Comparison of ENCODE assay signal across 9 cellular contexts in genomic region chr15:25416693-25417092, GRCh38. TPM values are rescaled to one million over a fixed set of nuclear protein-coding genes. Genes with fewer than 3 reads are reported as not detected.
A peak's percentile ranks its signal among the peaks of the same experiment; 100 is the strongest.
DNase-seq lines count a peak whose midpoint lies in the region; ATAC-seq, FAIRE-seq and TF ChIP-seq lines count a peak whose summit lies in the region.
"Had no signal": no experiment of that assay in that cellular context is flagged by ENCODE, and none has a peak within 500 bp of the region (broad histone marks: within the 10 kb centered on the region; RNA-seq: fewer than 3 reads in every experiment).

No MANE protein-coding gene starts in this region.

- no peak overlapping the region for H2BK20ac ChIP-seq in H1 (ENCODE audit: low read length)

- no peak overlapping the region for H3K56ac ChIP-seq in H1 (replicated peaks; ENCODE audit: insufficient read length, low read depth, low read length)

- TF ChIP-seq CTCF in H1 (IDR thresholded peaks at IDR 0.05; ENCODE audit: control extremely low read depth in 1 of 3, insufficient read depth in 1 of 3, low read depth in 1 of 3, low read length in 3 of 3) = no peak

- H2BK5ac ChIP-seq in H1 (ENCODE audit: low read depth, low read length) = no peak overlapping the region

- no peak overlapping the region for H2BK15ac ChIP-seq in H1 (ENCODE audit: low read length)

- POLR2A ChIA-PET in H1 (lab: Charles Lee; ENCODE audit: partially characterized antibody) = no interaction called here

- no peaks in the 10 kb centered on the region for H3K79me1 ChIP-seq in H1 (ENCODE audit: low read depth, low read length)

- no peak overlapping the region for H3K23ac ChIP-seq in H1 (ENCODE audit: insufficient read length)

- CTCF ChIA-PET in H1 (lab: Charles Lee; ENCODE audit: partially characterized antibody) = interaction anchor here (0.6 to 1.6 kb wide), 2 partner anchors 84 to 93 kb away, joined by 3 read pairs; no protein-coding TSS in a partner anchor

- no peak overlapping the region for H2BK120ac ChIP-seq in H1 (replicated peaks; ENCODE audit: low read depth, low read length)

- H3K36me3 ChIP-seq in HUES48 (ENCODE audit: control insufficient read depth, insufficient read depth, low read length) = no peaks in the 10 kb centered on the region
- no peaks in the 10 kb centered on the region for H3K36me3 ChIP-seq in H1 (ENCODE audit: control insufficient read depth in 2 of 4, insufficient read depth in 4 of 4, low read length in 3 of 4)

- H4K20me1 ChIP-seq in H1 (replicated peaks in 1 of 2; ENCODE audit: control insufficient read depth in 1 of 2, insufficient read depth in 2 of 2, low read length in 2 of 2) = peaks cover 9 to 14% of the 10 kb centered on the region in 2 experiments

- no peak overlapping the region for H3K14ac ChIP-seq in H1 (ENCODE audit: insufficient read length)

- H4K5ac ChIP-seq in H1 (ENCODE audit: insufficient read length, low read depth, low read length) = no peak overlapping the region

- no peak overlapping the region for H4K8ac ChIP-seq in H1 (ENCODE audit: extremely low read depth, insufficient read depth, low read length)

- TF ChIP-seq POLR2A in H1 (IDR thresholded peaks at IDR 0.05; ENCODE audit: control extremely low read depth in 1 of 2, low read depth in 2 of 2, low read length in 2 of 2) = no peak

- H3K79me2 ChIP-seq in H1 (ENCODE audit: control insufficient read depth in 1 of 2, insufficient read depth in 2 of 2, low read length in 2 of 2) = peaks cover 21 to 100% of the 10 kb centered on the region in 2 experiments

- H3K4me1 ChIP-seq in HUES48 (ENCODE audit: control insufficient read depth, insufficient read depth, low read length) (peaks cover 23% of the 10 kb centered on the region), H1 (replicated peaks in 1 of 4; ENCODE audit: control insufficient read depth in 3 of 4, insufficient read depth in 4 of 4, low read length in 3 of 4) (peaks cover 0 to 4% (median 0%) of the 10 kb centered on the region in 4 experiments; a peak in 2 of 7 replicates)

- no peak overlapping the region for H2AFZ ChIP-seq in H1 (ENCODE audit: low read length)

- peak; percentile 82 for FAIRE-seq in H1 (lab: Jason Lieb, UNC)

- no peak overlapping the region for H4K91ac ChIP-seq in H1 (replicated peaks; ENCODE audit: insufficient read length, low read length)

- peak overlapping the region; percentile 12 to 37; a peak in 3 of 4 replicates for H3K4me2 ChIP-seq in H1 (ENCODE audit: insufficient read depth in 1 of 2, low read depth in 2 of 2, low read length in 2 of 2)

- no peaks in the 10 kb centered on the region for H3K23me2 ChIP-seq in H1 (ENCODE audit: low read depth, low read length)

- H2AK5ac ChIP-seq in H1 (ENCODE audit: low read depth, low read length) = no peak overlapping the region

- H3K9me3 ChIP-seq in HUES48 (ENCODE audit: control insufficient read depth, insufficient read depth, low read length) (no peaks in the 10 kb centered on the region), H1 (ENCODE audit: insufficient read depth in 2 of 2, low read depth in 1 of 2, low read length in 1 of 2) (no peaks in the 10 kb centered on the region)

- no peak for TF ChIP-seq RAD21 in H1 (IDR thresholded peaks at IDR 0.05 in 1 of 2, conservative IDR thresholded peaks at IDR 0.05 in 1 of 2; ENCODE audit: low read depth in 2 of 2, low read length in 2 of 2)

- H3K18ac ChIP-seq in H1 (ENCODE audit: extremely low read depth, low read length) = no peak overlapping the region

- no peak overlapping the region for H3K4ac ChIP-seq in H1 (replicated peaks; ENCODE audit: insufficient read length, low read depth, low read length)

- H3K27me3 ChIP-seq in HUES48 (ENCODE audit: control insufficient read depth, insufficient read depth, low read length) = no peaks in the 10 kb centered on the region
- H3K27me3 ChIP-seq in H1 (replicated peaks in 1 of 4; ENCODE audit: control insufficient read depth in 3 of 4, extremely low read depth in 1 of 4, insufficient read depth in 3 of 4, low read length in 3 of 4) = no peaks in the 10 kb centered on the region

- DNase-seq in DMS79 (lab: John Stamatoyannopoulos, UW) = peak; percentile 66
- DNase-seq in H1 (ENCODE audit: low read depth in 1 of 2, low spot score in 2 of 2) = no peak
- no peak for DNase-seq in AG08396 (ENCODE audit: low spot score)
- DNase-seq in stimulated activated CD8-positive, alpha-beta memory T cell treated with anti-CD3 and anti-CD28 coated beads, Interleukin-4, amount 100 ng/mL, for 48 hours = no peak
- no peak for DNase-seq in activated CD4-positive, alpha-beta T cell treated with anti-CD3 and anti-CD28 coated beads for 1 hour
- DNase-seq in SHP77 treated with DMSO at 0.1 percent for 48 hours (lab: John Stamatoyannopoulos, UW) = no peak
- DNase-seq: stimulated activated CD4-positive, alpha-beta T cell treated with anti-CD3 and anti-CD28 coated beads, Interleukin-4, amount 100 ng/mL, for 4 hours had no signal

- H2BK12ac ChIP-seq in H1 (ENCODE audit: low read depth, low read length) = no peak overlapping the region

- H3K9ac ChIP-seq in HUES48 (ENCODE audit: low read depth, low read length) (no peak overlapping the region), H1 (replicated peaks in 1 of 4; ENCODE audit: extremely low read depth in 1 of 4, low read depth in 3 of 4, low read length in 3 of 4) (no peak overlapping the region; a peak in 1 of 7 replicates)

- H3K27ac ChIP-seq in HUES48 (ENCODE audit: low read depth, low read length) (peak overlapping the region; percentile 32), H1 (ENCODE audit: low read depth, low read length) (no peak overlapping the region)

- ATAC-seq in GM19025 (IDR thresholded peaks at IDR 0.05; ENCODE audit: low read depth, unreplicated experiment) = peak; percentile 70

- H3K4me3 ChIP-seq in HUES48 (ENCODE audit: low read depth, low read length) = no peak overlapping the region
- H3K4me3 ChIP-seq in H1 (ENCODE audit: extremely low read depth in 1 of 4, insufficient read depth in 2 of 4, low read depth in 3 of 4, low read length in 4 of 4) = no peak overlapping the region

- WGBS in H1 (ENCODE audit: extremely low coverage in 1 of 2, insufficient coverage in 1 of 2, insufficient read length in 1 of 2, insufficient replicate concordance in 2 of 2, low coverage in 1 of 2, low lambda C conversion rate in 2 of 2, missing lambda C conversion rate in 1 of 2), 2 experiments = 75% methylated on average over 3 of the region's 3 CpGs; no CpG with 5 or more reads in 1 of the 2 experiments

- TF ChIP-seq EP300 in H1 (IDR thresholded peaks at IDR 0.05; ENCODE audit: borderline replicate concordance in 1 of 2, low read depth in 2 of 2, low read length in 2 of 2) = no peak

TF ChIP-seq in H1, 55 proteins besides CTCF, POLR2A, EP300 and RAD21:
- TF ChIP-seq RFX5 (IDR thresholded peaks at IDR 0.05; ENCODE audit: borderline replicate concordance, low read depth, low read length) = no peak
- TF ChIP-seq EZH2 (IDR thresholded peaks at IDR 0.05; ENCODE audit: low read depth, low read length, severe bottlenecking) = no peak
- no peak for TF ChIP-seq TCF12 (IDR thresholded peaks at IDR 0.05; ENCODE audit: low read depth, low read length)
- no peak for TF ChIP-seq E2F6 (IDR thresholded peaks at IDR 0.05)
- TF ChIP-seq JUND (IDR thresholded peaks at IDR 0.05; ENCODE audit: low read length) = no peak
- TF ChIP-seq RXRA (IDR thresholded peaks at IDR 0.05; ENCODE audit: insufficient read depth, low read depth, low read length) = no peak
- no peak for TF ChIP-seq PHF8 (conservative IDR thresholded peaks at IDR 0.05; ENCODE audit: low read depth, low read length)
- TF ChIP-seq SP2 (IDR thresholded peaks at IDR 0.05; ENCODE audit: low read length) = no peak
TF ChIP-seq in H1: peak in this region for 0.

RNA-seq across cellular contexts. Expression of gene UBE3A, which starts 22.1 kb away (rescaled TPM):
- 99.3 and 110 TPM in 2 replicates for total RNA-seq in H1 (2021; fragmentation: NEBNext Ultra II Directional; extraction: Animal tissue kit (Norgen Biotek cat#: 25700))
- 8.1 and 13.8 TPM in 2 replicates for polyA plus RNA-seq in H1 (2011; rRNA removed)
- polyA plus RNA-seq in H1 (2011; cell fraction: cytosol; rRNA removed) = 19.4 TPM
- 32.2 TPM for polyA plus RNA-seq in H1 (2011; cell fraction: nucleus; rRNA removed)
- polyA plus RNA-seq in H1 (2012, experiment 1 of 2) = 29.9 to 70.4 TPM (median 37.6 TPM) in 4 replicates
- 4.1 TPM for polyA plus RNA-seq in H1 (2012, experiment 2 of 2)
- 50.4 TPM for polyA plus RNA-seq in H1 (2013, experiment 1 of 2)
- 50.7 TPM for polyA plus RNA-seq in H1 (2013, experiment 2 of 2)
- 110 and 166 TPM in 2 replicates for polyA minus RNA-seq in H1 (2011; rRNA and poly(A)+ RNA removed)
- 101 TPM for polyA minus RNA-seq in H1 (2011; cell fraction: cytosol; rRNA and poly(A)+ RNA removed)
- polyA minus RNA-seq in H1 (2011; cell fraction: nucleus; rRNA and poly(A)+ RNA removed) = 261 TPM
